Comparison of ENCODE assay signal across 20 cellular contexts in the genomic region with DNA sequence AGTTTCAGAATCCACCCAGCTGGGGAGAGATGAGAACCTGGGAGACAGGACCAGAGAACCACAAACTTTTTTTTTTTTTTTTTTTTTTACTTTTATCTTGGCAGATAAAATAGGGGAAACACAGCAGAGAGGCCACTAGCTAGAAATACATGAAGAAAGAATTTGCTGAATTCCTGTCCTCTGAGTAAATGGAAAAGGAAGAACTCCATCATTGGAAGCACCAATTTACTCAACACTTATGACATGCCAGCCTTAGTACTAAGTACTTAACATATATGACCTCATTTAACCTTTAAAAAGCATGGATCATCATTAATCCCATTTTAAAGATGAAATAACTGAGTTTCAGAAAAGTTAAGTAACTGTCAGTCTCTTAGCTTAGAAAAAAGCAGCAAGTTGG.
DNase-seq lines count a peak whose midpoint lies in the region; ATAC-seq lines count a peak whose summit lies in the region.
"Had no signal": no experiment of that assay in that cellular context is flagged by ENCODE, and none has a peak within 500 bp of the region (broad histone marks: within the 10 kb centered on the region; RNA-seq: fewer than 3 reads in every experiment).

No MANE protein-coding gene starts in this region.

- H3K14ac ChIP-seq in mesenchymal stem cell (ENCODE audit: low read length in 2 of 2), result no peak overlapping the region

- H3K4me3 ChIP-seq in mesenchymal stem cell (ENCODE audit: insufficient read depth in 1 of 2, low read depth in 1 of 2, low read length in 2 of 2), result no peak overlapping the region
- H3K4me3 ChIP-seq: BLaER1 treated with 17β-estradiol and CSF1 and Interleukin-3, amounts not matched to agents 10 nM and 100 nM; gastroesophageal sphincter; thoracic aorta had no signal

- H4K8ac ChIP-seq in mesenchymal stem cell (ENCODE audit: low read length), result no peak overlapping the region

- H3K9ac ChIP-seq in mesenchymal stem cell (ENCODE audit: low read length), result peak overlapping the region; percentile 48
- H3K9ac ChIP-seq: BLaER1 treated with 17β-estradiol and CSF1 and Interleukin-3, amounts not matched to agents 10 nM and 100 nM had no signal

- H2BK5ac ChIP-seq in mesenchymal stem cell (ENCODE audit: low read depth, low read length, poor library complexity, severe bottlenecking), result no peak overlapping the region

- H3K18ac ChIP-seq in mesenchymal stem cell (ENCODE audit: low read depth in 1 of 2, low read length in 2 of 2), result no peak overlapping the region

- no peak for ATAC-seq in GM21360 (IDR thresholded peaks at IDR 0.05; ENCODE audit: unreplicated experiment)
- ATAC-seq: activated T-cell treated with anti-CD3 and anti-CD28 coated beads, Interleukin-2, amount 50 U/mL, for 4 hours; natural killer cell; Panc1 had no signal

- H3K79me1 ChIP-seq in mesenchymal stem cell (replicated peaks; ENCODE audit: low read length, poor library complexity, severe bottlenecking), result no peaks in the 10 kb centered on the region

- H2AFZ ChIP-seq in mesenchymal stem cell (ENCODE audit: low read depth, low read length), result no peak overlapping the region

- H2AK5ac ChIP-seq in mesenchymal stem cell (ENCODE audit: low read length, severe bottlenecking), result no peak overlapping the region

- H2BK12ac ChIP-seq in mesenchymal stem cell (ENCODE audit: low read length in 2 of 2), result no peak overlapping the region

- H3K4ac ChIP-seq in mesenchymal stem cell (ENCODE audit: low read depth in 1 of 2, low read length in 2 of 2), result no peak overlapping the region

- no peaks in the 10 kb centered on the region for H3K36me3 ChIP-seq in mesenchymal stem cell (ENCODE audit: control insufficient read depth in 1 of 2, insufficient read depth in 2 of 2, low read depth in 1 of 2, low read length in 2 of 2)
- H3K36me3 ChIP-seq: BLaER1 treated with 17β-estradiol and CSF1 and Interleukin-3, amounts not matched to agents 10 nM and 100 nM; gastroesophageal sphincter; thoracic aorta had no signal

- H3K9me3 ChIP-seq in mesenchymal stem cell (ENCODE audit: control insufficient read depth, low read length), result peaks cover 3% of the 10 kb centered on the region
- H3K9me3 ChIP-seq: thoracic aorta had no signal

- no peak overlapping the region for H3K4me2 ChIP-seq in mesenchymal stem cell (ENCODE audit: low read length, poor library complexity, severe bottlenecking)
- H3K4me2 ChIP-seq: BLaER1 treated with 17β-estradiol and CSF1 and Interleukin-3, amounts not matched to agents 10 nM and 100 nM had no signal

- no peak overlapping the region for H3K23ac ChIP-seq in mesenchymal stem cell (ENCODE audit: low read length in 2 of 2)

- H3K4me1 ChIP-seq in mesenchymal stem cell (ENCODE audit: control insufficient read depth, insufficient read depth, low read depth, low read length), result no peaks in the 10 kb centered on the region
- H3K4me1 ChIP-seq: BLaER1 treated with 17β-estradiol and CSF1 and Interleukin-3, amounts not matched to agents 10 nM and 100 nM; gastroesophageal sphincter had no signal

- H2BK120ac ChIP-seq in mesenchymal stem cell (ENCODE audit: low read depth, low read length), result no peak overlapping the region

- no peak overlapping the region for H2BK15ac ChIP-seq in mesenchymal stem cell (ENCODE audit: low read depth, poor library complexity, severe bottlenecking)

- DNase-seq in Daoy (ENCODE audit: low read depth), result peak; percentile 48
- DNase-seq in NCI-H226, result peak; percentile 99
- DNase-seq in epidermal melanocyte (ENCODE audit: insufficient read length, low spot score), result peak; percentile 27
- DNase-seq in mesenchymal stem cell, result peak; percentile 80
- no peak for DNase-seq in NCI-H1105 treated with DMSO at 0.1 percent for 48 hours (lab: John Stamatoyannopoulos, UW)
- no peak for DNase-seq in HT-29 (ENCODE audit: low spot score)
- DNase-seq in activated CD4-positive, CD25-positive, alpha-beta regulatory T cell (lab: John Stamatoyannopoulos, UW), result no peak
- DNase-seq: activated T-cell treated with anti-CD3 and anti-CD28 coated beads, Interleukin-2, amount 50 U/mL, for 4 hours; central memory CD4-positive, alpha-beta T cell; DMS 273 treated with DMSO at 0.1 percent for 48 hours; effector memory CD4-positive, alpha-beta T cell; H7; immature natural killer cell; natural killer cell; NCI-H1436 treated with DMSO at 0.1 percent for 48 hours had no signal

- H3K27ac ChIP-seq in mesenchymal stem cell (ENCODE audit: low read length, poor library complexity, severe bottlenecking), result no peak overlapping the region
- H3K27ac ChIP-seq: BLaER1 treated with 17β-estradiol and CSF1 and Interleukin-3, amounts not matched to agents 10 nM and 100 nM; gastroesophageal sphincter; thoracic aorta had no signal

- H3K27me3 ChIP-seq in mesenchymal stem cell (ENCODE audit: control insufficient read depth in 1 of 2, insufficient read depth in 1 of 2, low read length in 2 of 2), result no peaks in the 10 kb centered on the region
- H3K27me3 ChIP-seq: BLaER1 treated with 17β-estradiol and CSF1 and Interleukin-3, amounts not matched to agents 10 nM and 100 nM; gastroesophageal sphincter had no signal

- no peak overlapping the region for H4K91ac ChIP-seq in mesenchymal stem cell (ENCODE audit: low read length)

Comparison
In these comparisons a context has a peak if more than half of its experiments do, and no peak if none do; other contexts are left out.
1. DNase-seq: peak in Daoy (single experiment), NCI-H226 (single experiment), epidermal melanocyte (single experiment) and mesenchymal stem cell (single experiment); none in NCI-H1105 treated with DMSO at 0.1 percent for 48 hours (single experiment), HT-29 (single experiment) and activated CD4-positive, CD25-positive, alpha-beta regulatory T cell (0 of 4).